8 cellular contexts compared by ENCODE assay signal in genomic region chr4:102564399-102564921, GRCh38.
DNase-seq lines count a peak whose midpoint lies in the region; ATAC-seq and TF ChIP-seq lines count a peak whose summit lies in the region.

No MANE protein-coding gene starts in this region.

- no peaks in the 10 kb centered on the region for H3K27me3 Mint-ChIP-seq in CD8-positive, alpha-beta T cell (ENCODE audit: low read depth)
- no peaks in the 10 kb centered on the region for H3K27me3 Mint-ChIP-seq in mesothelial cell of epicardium (ENCODE audit: low read depth)

- no peak overlapping the region for H3K27ac ChIP-seq in CD8-positive, alpha-beta T cell (ENCODE audit: low read depth, low read length)
- no peak overlapping the region for H3K27ac ChIP-seq in spleen

- POLR2A ChIA-PET in CD8-positive, alpha-beta T cell (lab: Charles Lee) = no interaction called here

- peak in 1 of 7 experiments; percentile 21 for DNase-seq in CD8-positive, alpha-beta T cell
- DNase-seq in amniotic epithelial cell (ENCODE audit: low read depth) (peak; percentile 54), NCI-H2196 (lab: John Stamatoyannopoulos, UW; ENCODE audit: unreplicated experiment) (no peak), mesothelial cell of epicardium (ENCODE audit: low spot score in 2 of 2, unreplicated experiment in 2 of 2) (no peak), spleen (no peak)
- DNase-seq in stimulated activated naive CD8-positive, alpha-beta T cell treated with anti-CD3 and anti-CD28 coated beads, Interleukin-15, Interleukin-2, amounts not matched to agents 100 U/mL and 50 U/mL, for 24 hours = peak; percentile 59

- no peak overlapping the region for H3K27ac Mint-ChIP-seq in CD8-positive, alpha-beta T cell
- no peak overlapping the region for H3K27ac Mint-ChIP-seq in mesothelial cell of epicardium

- no peaks in the 10 kb centered on the region for H3K9me3 ChIP-seq in CD8-positive, alpha-beta T cell (ENCODE audit: low read length)
- no peaks in the 10 kb centered on the region for H3K9me3 ChIP-seq in spleen

- H3K4me1 ChIP-seq in CD8-positive, alpha-beta T cell (ENCODE audit: insufficient read depth, low read length) = peaks cover 51% of the 10 kb centered on the region
- H3K4me1 ChIP-seq in spleen = peaks cover 4 to 80% (median 27%) of the 10 kb centered on the region in 6 donors

- no peak overlapping the region for H3K4me3 ChIP-seq in CD8-positive, alpha-beta T cell (ENCODE audit: low read depth, low read length)
- no peak overlapping the region for H3K4me3 ChIP-seq in spleen

- H3K36me3 ChIP-seq in CD8-positive, alpha-beta T cell (ENCODE audit: insufficient read depth, low read length) = peaks cover 9% of the 10 kb centered on the region
- H3K36me3 ChIP-seq in spleen = peaks cover 0 to 33% (median 12%) of the 10 kb centered on the region in 6 donors

- H3K9me3 Mint-ChIP-seq in CD8-positive, alpha-beta T cell = no peaks in the 10 kb centered on the region
- H3K9me3 Mint-ChIP-seq in mesothelial cell of epicardium = no peaks in the 10 kb centered on the region

- CTCF ChIA-PET in CD8-positive, alpha-beta T cell (lab: Charles Lee) = interaction anchor here (1.2 to 1.8 kb wide), 2 partner anchors 9 to 61 kb away, joined by 3 to 4 read pairs; no protein-coding TSS in a partner anchor

- H3K27me3 ChIP-seq in CD8-positive, alpha-beta T cell (ENCODE audit: insufficient read depth, low read length) = no peaks in the 10 kb centered on the region
- H3K27me3 ChIP-seq in spleen (replicated peaks in 1 of 7) = no peaks in the 10 kb centered on the region

- peaks cover 80% of the 10 kb centered on the region for H3K4me1 Mint-ChIP-seq in CD8-positive, alpha-beta T cell (ENCODE audit: low read depth)
- peaks cover 14% of the 10 kb centered on the region for H3K4me1 Mint-ChIP-seq in mesothelial cell of epicardium

- 67 to 76% (median 72%) methylated on average over 4 of the region's 4 CpGs for WGBS in spleen, 5 donors

- intact Hi-C loops in CD8-positive, alpha-beta T cell (cut with DNase I, micrococcal nuclease) = no loop called here
- intact Hi-C loops in spleen (cut with DNase I; ENCODE audit: low total_unique reads) = no loop called here

- TF ChIP-seq POLR2A in spleen (IDR thresholded peaks at IDR 0.05) = no peak

- H3K4me3 Mint-ChIP-seq in CD8-positive, alpha-beta T cell = no peak overlapping the region
- H3K4me3 Mint-ChIP-seq in mesothelial cell of epicardium = no peak overlapping the region

- H3K36me3 Mint-ChIP-seq in CD8-positive, alpha-beta T cell = peaks cover 57% of the 10 kb centered on the region
- H3K36me3 Mint-ChIP-seq in mesothelial cell of epicardium = peaks cover 3% of the 10 kb centered on the region

- ATAC-seq in CD8-positive, alpha-beta T cell = peak; percentile 18
- ATAC-seq in GM19455 (IDR thresholded peaks at IDR 0.05; ENCODE audit: unreplicated experiment) (peak; percentile 72), HG03442 (IDR thresholded peaks at IDR 0.05; ENCODE audit: unreplicated experiment) (peak; percentile 86)
- ATAC-seq in stimulated activated naive CD8-positive, alpha-beta T cell treated with anti-CD3 and anti-CD28 coated beads, Interleukin-15, Interleukin-2, amounts not matched to agents 100 U/mL and 50 U/mL, for 24 hours = peak; percentile 88

- no peak for TF ChIP-seq CTCF in CD8-positive, alpha-beta T cell (IDR thresholded peaks at IDR 0.05)
- TF ChIP-seq CTCF in mesothelial cell of epicardium (IDR thresholded peaks at IDR 0.05; ENCODE audit: unreplicated experiment) = no peak
- TF ChIP-seq CTCF in spleen (IDR thresholded peaks at IDR 0.05 in 8 of 11, conservative IDR thresholded peaks at IDR 0.05 in 3 of 11) = no peak

Comparison
In these comparisons a context has a peak if more than half of its experiments do, and no peak if none do; other contexts are left out.
1. ATAC-seq: peak in every context shown above with its lines; median percentile 88 in stimulated activated naive CD8-positive, alpha-beta T cell treated with anti-CD3 and anti-CD28 coated beads, Interleukin-15, Interleukin-2, amounts not matched to agents 100 U/mL and 50 U/mL, for 24 hours; 86 in HG03442; 72 in GM19455; 18 in CD8-positive, alpha-beta T cell.
2. DNase-seq: peak in amniotic epithelial cell (single experiment) and stimulated activated naive CD8-positive, alpha-beta T cell treated with anti-CD3 and anti-CD28 coated beads, Interleukin-15, Interleukin-2, amounts not matched to agents 100 U/mL and 50 U/mL, for 24 hours (single experiment); none in NCI-H2196 (single experiment), mesothelial cell of epicardium (0 of 2) and spleen (single experiment).